In genomic region chr13:106533101-106533939, GRCh38 we compare ENCODE assay signal across 9 cellular contexts. TPM values are rescaled to one million over a fixed set of nuclear protein-coding genes. Genes with fewer than 3 reads are reported as not detected.
DNase-seq lines count a peak whose midpoint lies in the region; ATAC-seq, FAIRE-seq and TF ChIP-seq lines count a peak whose summit lies in the region.
"Had no signal": no experiment of that assay in that cellular context is flagged by ENCODE, and none has a peak within 500 bp of the region (broad histone marks: within the 10 kb centered on the region; RNA-seq: fewer than 3 reads in every experiment).

No MANE protein-coding gene starts in this region.

- intact Hi-C loops in kidney (cut with DNase I): no loop called here

- H3K9ac ChIP-seq in kidney (ENCODE audit: low read length in 2 of 2) (peak overlapping the region; percentile 4 to 86), skeletal muscle tissue (ENCODE audit: low read depth in 1 of 3, low read length in 3 of 3) (peak overlapping the region; percentile 70 to 81 (median 71))

- H3K9me3 ChIP-seq in kidney (ENCODE audit: control insufficient read depth in 1 of 2, low read length in 2 of 2) (no peaks in the 10 kb centered on the region), skeletal muscle tissue (ENCODE audit: control insufficient read depth in 3 of 3, low read length in 3 of 3) (no peaks in the 10 kb centered on the region)

- peak overlapping the region; percentile 69 to 74 for H3K4me3 ChIP-seq in kidney (ENCODE audit: low read length in 2 of 2)
- H3K4me3 ChIP-seq in skeletal muscle tissue (ENCODE audit: low read length in 3 of 3): peak overlapping the region; percentile 81 to 83 (median 83)

- DNase-seq in ELF-1 (ENCODE audit: low read depth, low spot score) (peak; percentile 88), SKM-1 treated with dmso at 0.1 percent for 144 hours (lab: John Stamatoyannopoulos, UW; ENCODE audit: unreplicated experiment) (peak; percentile 26), kidney (peak; percentile 92)

- TF ChIP-seq CTCF in LNCAP (IDR thresholded peaks at IDR 0.05) (peak; percentile 57), kidney (IDR thresholded peaks at IDR 0.05; ENCODE audit: borderline replicate concordance, extremely low read depth, insufficient read depth) (peak; percentile 58)

- peak overlapping the region; percentile 67 for H3K27ac ChIP-seq in cingulate gyrus (ENCODE audit: low read depth, low read length)
- H3K27ac ChIP-seq in kidney (ENCODE audit: low read depth in 2 of 2, low read length in 2 of 2): peak overlapping the region; percentile 39 to 83
- H3K27ac ChIP-seq in skeletal muscle tissue (ENCODE audit: low read depth, low read length): peak overlapping the region; percentile 65

- H3K36me3 ChIP-seq in kidney (ENCODE audit: control insufficient read depth in 1 of 2, insufficient read depth in 2 of 2, low read length in 2 of 2) (no peaks in the 10 kb centered on the region), skeletal muscle tissue (ENCODE audit: control insufficient read depth in 3 of 3, insufficient read depth in 3 of 3, low read length in 3 of 3) (no peaks in the 10 kb centered on the region)

- ATAC-seq in HG03175 (IDR thresholded peaks at IDR 0.05; ENCODE audit: unreplicated experiment) (no peak), GM18502 (IDR thresholded peaks at IDR 0.05; ENCODE audit: poor library complexity, unreplicated experiment) (no peak)
- ATAC-seq: activated naive CD4-positive, alpha-beta T cell treated with anti-CD3 and anti-CD28 coated beads, Interleukin-2, amount 50 U/mL, for 72 hours had no signal

- no peaks in the 10 kb centered on the region for H3K4me1 ChIP-seq in kidney (ENCODE audit: control insufficient read depth in 1 of 2, insufficient read depth in 1 of 2, low read depth in 1 of 2, low read length in 2 of 2)
- H3K4me1 ChIP-seq in skeletal muscle tissue (ENCODE audit: control insufficient read depth in 3 of 3, insufficient read depth in 3 of 3, low read length in 3 of 3): peaks cover 17 to 22% (median 22%) of the 10 kb centered on the region in 3 donors

- FAIRE-seq in kidney (lab: Jason Lieb, UNC): no peak

- no peaks in the 10 kb centered on the region for H3K27me3 ChIP-seq in skeletal muscle tissue (ENCODE audit: control insufficient read depth in 3 of 3, insufficient read depth in 3 of 3, low read length in 3 of 3)

RNA-seq across cellular contexts. Expression of gene EFNB2, which starts 2.1 kb away (rescaled TPM):
- 32.8 TPM for total RNA-seq in kidney
- 12.7 TPM for polyA plus RNA-seq in kidney (ENCODE audit: insufficient read depth, low read depth, low replicate concordance)
- total RNA-seq in skeletal muscle tissue: 14.6 TPM
- total RNA-seq: activated naive CD4-positive, alpha-beta T cell treated with anti-CD3 and anti-CD28 coated beads, Interleukin-2, amount 50 U/mL, for 72 hours had no signal

RNA-seq across cellular contexts. Expression of gene ARGLU1, which starts 34.6 kb away (rescaled TPM):
- total RNA-seq in kidney (86.7 TPM), skeletal muscle tissue (32.4 TPM)
- 39.0 TPM for polyA plus RNA-seq in kidney (ENCODE audit: insufficient read depth, low read depth, low replicate concordance)

Comparison
In these comparisons a context has a peak if more than half of its experiments do, and no peak if none do; other contexts are left out.
1. DNase-seq: peak in every context shown above with its lines; median percentile 92 in kidney; 88 in ELF-1; 26 in SKM-1 treated with dmso at 0.1 percent for 144 hours.